In genomic region chr17:32449963-32450362, GRCh38 we compare ENCODE assay signal across 24 cellular contexts.
"Had no signal": no experiment of that assay in that cellular context is flagged by ENCODE, and none has a peak within 500 bp of the region (broad histone marks: within the 10 kb centered on the region; RNA-seq: fewer than 3 reads in every experiment).

No MANE protein-coding gene starts in this region.

- H3K9me3 ChIP-seq: MG63, SJSA1 had no signal

- H3K27me3 ChIP-seq: MG63, SJSA1 had no signal

- ATAC-seq: K562 had no signal

- H3K27ac ChIP-seq: HL-60, KMS-11, SJSA1, SK-N-MC had no signal

- DNase-seq: Kasumi-1, MG63, NCI-H1092, NCI-H1105 treated with DMSO at 0.1 percent for 48 hours, NCI-H1417 treated with DMSO at 0.1 percent for 48 hours, NCI-H146, NCI-H1694 treated with DMSO at 0.1 percent for 48 hours, NCI-H2029, NCI-H2081 treated with DMSO at 0.1 percent for 48 hours, NCI-H2171, NCI-H226, NCI-H446, NCI-H510A, NCI-H524 treated with DMSO at 0.1 percent for 48 hours, NCI-H69, NCI-H774, Right ventricle myocardium superior, RPMI8226, SIG-M5 had no signal

- H3K4me3 ChIP-seq: K562, MG63, SJSA1, SK-N-MC had no signal

- H3K9ac ChIP-seq: KMS-11 had no signal
